ENCODE assay signal across 12 cellular contexts in the genomic region with DNA sequence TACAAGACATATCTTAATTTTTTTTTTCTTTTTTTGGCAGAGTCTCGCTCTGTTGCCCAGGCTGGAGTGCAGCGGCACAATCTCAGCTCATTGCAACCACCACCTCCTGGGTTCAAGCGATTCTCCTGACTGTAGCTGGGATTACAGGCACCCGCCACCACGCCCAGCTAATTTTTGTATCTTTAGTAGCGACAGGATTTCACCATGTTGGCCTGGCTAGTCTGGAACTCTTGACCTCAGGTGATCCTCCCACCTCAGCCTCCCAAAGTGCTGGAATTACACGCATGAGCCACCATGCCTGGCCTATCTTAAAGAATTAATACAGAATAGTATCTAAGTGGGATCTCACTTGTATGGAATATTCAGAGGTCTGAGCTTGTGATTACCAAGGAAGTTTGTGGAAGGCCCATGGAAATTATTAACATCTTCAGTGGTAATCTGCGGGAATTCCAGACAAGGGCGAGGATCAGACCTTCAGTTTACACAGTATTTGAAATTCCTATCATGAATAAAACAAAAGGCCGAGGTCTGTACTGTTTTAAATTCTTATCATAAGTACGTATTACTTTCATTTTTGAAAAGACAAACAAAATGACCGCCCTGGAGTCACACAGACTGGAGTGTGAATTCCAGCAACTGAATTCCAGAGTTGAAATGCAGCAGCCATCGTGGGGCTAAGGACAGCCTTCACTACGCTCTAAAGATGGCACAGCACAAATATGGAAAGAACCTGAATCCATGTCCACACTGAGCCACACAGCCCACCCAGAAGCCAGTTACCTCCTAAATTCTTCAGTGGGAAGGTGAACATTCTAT. TPM values are rescaled to one million over a fixed set of nuclear protein-coding genes. Genes with fewer than 3 reads are reported as not detected.
DNase-seq lines count a peak whose midpoint lies in the region; ATAC-seq and TF ChIP-seq lines count a peak whose summit lies in the region.
"Had no signal": no experiment of that assay in that cellular context is flagged by ENCODE, and none has a peak within 500 bp of the region (broad histone marks: within the 10 kb centered on the region; RNA-seq: fewer than 3 reads in every experiment).

No MANE protein-coding gene starts in this region.

- DNase-seq in left ventricle myocardium superior (peak; percentile 18), heart right ventricle (no peak), coronary artery (ENCODE audit: low spot score) (no peak), mucosa of gallbladder (ENCODE audit: low spot score) (peak; percentile 61), upper lobe of right lung (peak; percentile 63), NCI-H1436 (lab: John Stamatoyannopoulos, UW) (no peak)
- DNase-seq in central memory CD4-positive, alpha-beta T cell, result no peak
- DNase-seq: activated effector memory CD4-positive, alpha-beta T cell treated with Interleukin-2 at 50 U/mL for 16 hours; Kasumi-1; NCI-H748 treated with DMSO at 0.1 percent for 48 hours; T1000 had no signal

- WGBS in heart right ventricle, 2 donors, result 80% methylated on average over 14 of the region's 14 CpGs

- TF ChIP-seq CTCF in heart right ventricle (IDR thresholded peaks at IDR 0.05), result no peak
- no peak for TF ChIP-seq CTCF in coronary artery (IDR thresholded peaks at IDR 0.05)
- no peak for TF ChIP-seq CTCF in upper lobe of right lung (IDR thresholded peaks at IDR 0.05)

- H3K27ac ChIP-seq in heart right ventricle, result no peak overlapping the region
- peak overlapping the region in 1 of 2 donors; percentile 43 for H3K27ac ChIP-seq in coronary artery
- H3K27ac ChIP-seq in upper lobe of right lung, result peak overlapping the region; percentile 58

- H3K4me1 ChIP-seq in heart right ventricle, result peaks cover 0 to 8% (median 4%) of the 10 kb centered on the region in 9 donors
- peaks cover 20% of the 10 kb centered on the region for H3K4me1 ChIP-seq in upper lobe of right lung

- no peaks in the 10 kb centered on the region for H3K9me3 ChIP-seq in heart right ventricle
- no peaks in the 10 kb centered on the region for H3K9me3 ChIP-seq in upper lobe of right lung

- H3K4me3 ChIP-seq in heart right ventricle (no peak overlapping the region), coronary artery (peak overlapping the region; percentile 29), upper lobe of right lung (no peak overlapping the region)

- ATAC-seq in left ventricle myocardium superior (no peak), heart right ventricle (no peak), upper lobe of right lung (peak; percentile 63), HG03520 (IDR thresholded peaks at IDR 0.05; ENCODE audit: unreplicated experiment) (no peak)

- intact Hi-C loops in left ventricle myocardium superior (cut with micrococcal nuclease), result no loop called here
- intact Hi-C loops in heart right ventricle (cut with DNase I), result no loop called here
- intact Hi-C loops in upper lobe of right lung (cut with DNase I), result no loop called here

- H3K27me3 ChIP-seq in heart right ventricle (peaks cover 0 to 80% (median 60%) of the 10 kb centered on the region in 7 donors), upper lobe of right lung (peaks cover 7% of the 10 kb centered on the region)

- H3K36me3 ChIP-seq in heart right ventricle (no peaks in the 10 kb centered on the region), upper lobe of right lung (no peaks in the 10 kb centered on the region)

RNA-seq across cellular contexts. Expression of a gene that starts 16.7 kb away (rescaled TPM):
- total RNA-seq in left ventricle myocardium superior, result not detected
- total RNA-seq in heart right ventricle, result under 1 TPM in 1 of 10 donors, not detected in 9; 0.13 TPM
- polyA plus RNA-seq in heart right ventricle, result not detected
- 14.8 TPM for total RNA-seq in mucosa of gallbladder
- 56.2 TPM for total RNA-seq in upper lobe of right lung

RNA-seq across cellular contexts. Expression of a gene that starts 39.1 kb away (rescaled TPM):
- 3.6 TPM for total RNA-seq in left ventricle myocardium superior
- 1 to 10 TPM; 1.3 to 4.1 (median 2.9) TPM for total RNA-seq in heart right ventricle
- polyA plus RNA-seq in heart right ventricle, result 1 to 10 TPM in 1 of 2 donors, under 1 TPM in 1; 0.87 to 3.7 TPM
- 1.4 TPM for total RNA-seq in mucosa of gallbladder
- total RNA-seq in upper lobe of right lung, result 45.4 TPM

Comparison
In these comparisons a context has a peak if more than half of its experiments do, and no peak if none do; other contexts are left out.
1. DNase-seq: peak in left ventricle myocardium superior (single experiment), mucosa of gallbladder (single experiment) and upper lobe of right lung (single experiment); none in heart right ventricle (0 of 2), coronary artery (single experiment), NCI-H1436 (single experiment) and central memory CD4-positive, alpha-beta T cell (single experiment).
2. RNA of a gene that starts 16.7 kb away (total RNA-seq): 56.2 TPM in upper lobe of right lung (single experiment) and 14.8 TPM in mucosa of gallbladder (single experiment); not detected in left ventricle myocardium superior (single experiment) and 0.13 TPM in heart right ventricle; every median in the first group is over 10 times any median in the second.